Comparison of ENCODE assay signal across 14 cellular contexts in genomic region chr16:82655720-82656500, GRCh38. TPM values are rescaled to one million over a fixed set of nuclear protein-coding genes. Genes with fewer than 3 reads are reported as not detected.
DNase-seq lines count a peak whose midpoint lies in the region; ATAC-seq and TF ChIP-seq lines count a peak whose summit lies in the region.
"Had no signal": no experiment of that assay in that cellular context is flagged by ENCODE, and none has a peak within 500 bp of the region (broad histone marks: within the 10 kb centered on the region; RNA-seq: fewer than 3 reads in every experiment).

No MANE protein-coding gene starts in this region.

- intact Hi-C loops in CD4-positive, alpha-beta T cell (cut with DNase I, micrococcal nuclease) = loop anchor here in 1 of 2 experiments (2.0 to 10.0 kb wide), 2 partner anchors 15 to 481 kb away; partner anchors contain the start of gene MPHOSPH6

- WGBS in GM23248 (ENCODE audit: low coverage in 1 of 2, low lambda C conversion rate in 2 of 2, missing lambda C conversion rate in 2 of 2), 2 experiments = 89 to 94% methylated on average over 5 of the region's 5 CpGs

- H2AFZ ChIP-seq in GM23248 = no peak overlapping the region

- peaks cover 22% of the 10 kb centered on the region; the same call in 1 of the 2 replicates for H3F3A ChIP-seq in GM23248 (ENCODE audit: insufficient read depth)

- no peaks in the 10 kb centered on the region for H3K27me3 ChIP-seq in CD4-positive, alpha-beta T cell (ENCODE audit: control insufficient read depth, insufficient read depth, low read length)
- H3K27me3 ChIP-seq in GM23248 (replicated peaks; ENCODE audit: insufficient read depth) = no peaks in the 10 kb centered on the region
- H3K27me3 ChIP-seq: cardiac muscle cell, esophagus muscularis mucosa had no signal

- peaks cover 97% of the 10 kb centered on the region for H3K4me1 Mint-ChIP-seq in CD4-positive, alpha-beta T cell (ENCODE audit: low read depth)
- H3K4me1 Mint-ChIP-seq in activated CD8-positive, alpha-beta T cell treated with anti-CD3 and anti-CD28 coated beads, Interleukin-2, amount 10 ng/mL, durations not matched to agents 7 days and 5 days (ENCODE audit: low read depth) = peaks cover 96% of the 10 kb centered on the region

- no peak for TF ChIP-seq CTCF in CD4-positive, alpha-beta T cell (IDR thresholded peaks at IDR 0.05)

- H3K27ac ChIP-seq in CD4-positive, alpha-beta T cell (ENCODE audit: low read depth, low read length) = peak overlapping the region; percentile 80
- peak overlapping the region; percentile 29 for H3K27ac ChIP-seq in GM23248
- H3K27ac ChIP-seq: cardiac muscle cell, esophagus muscularis mucosa, thoracic aorta had no signal

- peak overlapping the region; percentile 15 for H3K4me3 Mint-ChIP-seq in CD4-positive, alpha-beta T cell
- H3K4me3 Mint-ChIP-seq in activated CD8-positive, alpha-beta T cell treated with anti-CD3 and anti-CD28 coated beads, Interleukin-2, amount 10 ng/mL, durations not matched to agents 7 days and 5 days = peak overlapping the region; percentile 34
- H3K4me3 Mint-ChIP-seq: mesothelial cell of epicardium had no signal

- peaks cover 62% of the 10 kb centered on the region for H3K4me1 ChIP-seq in GM23248 (ENCODE audit: insufficient read depth)

- H3K9me2 ChIP-seq in GM23248 (ENCODE audit: insufficient read depth) = peaks cover 5% of the 10 kb centered on the region; the same call in 1 of the 2 replicates

- H3K79me2 ChIP-seq in GM23248 (ENCODE audit: insufficient read depth) = peaks cover 13% of the 10 kb centered on the region

- no peak overlapping the region for H3K4me3 ChIP-seq in GM23248
- H3K4me3 ChIP-seq: cardiac muscle cell, esophagus muscularis mucosa, thoracic aorta had no signal

- H3K9me3 ChIP-seq in CD4-positive, alpha-beta T cell (ENCODE audit: control insufficient read depth, low read length) = no peaks in the 10 kb centered on the region
- no peaks in the 10 kb centered on the region for H3K9me3 ChIP-seq in GM23248 (ENCODE audit: low read depth)
- H3K9me3 ChIP-seq: esophagus muscularis mucosa, thoracic aorta had no signal

- H3K36me3 Mint-ChIP-seq in CD4-positive, alpha-beta T cell (ENCODE audit: low read depth) = no peaks in the 10 kb centered on the region
- H3K36me3 Mint-ChIP-seq in activated CD8-positive, alpha-beta T cell treated with anti-CD3 and anti-CD28 coated beads, Interleukin-2, amount 10 ng/mL, durations not matched to agents 7 days and 5 days (ENCODE audit: low read depth) = peaks cover 22% of the 10 kb centered on the region
- H3K36me3 Mint-ChIP-seq: mesothelial cell of epicardium had no signal

- ATAC-seq in CD4-positive, alpha-beta T cell (ENCODE audit: poor library complexity) = peak; percentile 3
- ATAC-seq in activated CD8-positive, alpha-beta T cell treated with anti-CD3 and anti-CD28 coated beads, Interleukin-2, amount 10 ng/mL, durations not matched to agents 7 days and 5 days = peak; percentile 8
- no peak for ATAC-seq in HG03457 (IDR thresholded peaks at IDR 0.05; ENCODE audit: unreplicated experiment)

- H3K4me2 ChIP-seq in GM23248 (ENCODE audit: unreplicated experiment) = peak overlapping the region; percentile 90

- DNase-seq in CD4-positive, alpha-beta T cell = no peak
- DNase-seq in GM23248 (no peak), myocyte (ENCODE audit: low read depth) (peak; percentile 47), AG08396 (ENCODE audit: low spot score) (no peak), NCI-H128 (lab: John Stamatoyannopoulos, UW; ENCODE audit: unreplicated experiment) (no peak), GDM1 (lab: John Stamatoyannopoulos, UW) (no peak)
- no peak for DNase-seq in activated CD8-positive, alpha-beta T cell treated with anti-CD3 and anti-CD28 coated beads, Interleukin-2, amount 10 ng/mL, durations not matched to agents 7 days and 5 days
- DNase-seq: Calu3, NCI-H345 had no signal

- in situ Hi-C loops in GM23248 (cut with MboI) = no loop called here

- peaks cover 3% of the 10 kb centered on the region for H3K9me3 Mint-ChIP-seq in CD4-positive, alpha-beta T cell
- H3K9me3 Mint-ChIP-seq in activated CD8-positive, alpha-beta T cell treated with anti-CD3 and anti-CD28 coated beads, Interleukin-2, amount 10 ng/mL, durations not matched to agents 7 days and 5 days (ENCODE audit: insufficient read depth) = no peaks in the 10 kb centered on the region
- H3K9me3 Mint-ChIP-seq: mesothelial cell of epicardium had no signal

- no peaks in the 10 kb centered on the region for H3K27me3 Mint-ChIP-seq in CD4-positive, alpha-beta T cell
- H3K27me3 Mint-ChIP-seq in activated CD8-positive, alpha-beta T cell treated with anti-CD3 and anti-CD28 coated beads, Interleukin-2, amount 10 ng/mL, durations not matched to agents 7 days and 5 days (ENCODE audit: low read depth) = no peaks in the 10 kb centered on the region

- no peak overlapping the region for H3K9ac ChIP-seq in GM23248

- POLR2A ChIA-PET in CD4-positive, alpha-beta T cell (lab: Charles Lee) = interaction anchor here (1.3 to 2.0 kb wide), 5 partner anchors 10 to 27 kb away, joined by 3 to 12 read pairs (median 6); no protein-coding TSS in a partner anchor
- POLR2A ChIA-PET in activated CD8-positive, alpha-beta T cell treated with anti-CD3 and anti-CD28 coated beads, Interleukin-2, amount 10 ng/mL, durations not matched to agents 7 days and 5 days (lab: Charles Lee) = interaction anchor here (0.9 to 2.2 kb wide), 3 partner anchors 11 to 15 kb away, joined by 3 to 8 read pairs (median 5); no protein-coding TSS in a partner anchor

- H3K36me3 ChIP-seq in GM23248 (ENCODE audit: low read depth) = no peaks in the 10 kb centered on the region
- H3K36me3 ChIP-seq: cardiac muscle cell, esophagus muscularis mucosa, thoracic aorta had no signal

- H4K20me1 ChIP-seq in GM23248 (ENCODE audit: insufficient read depth) = no peaks in the 10 kb centered on the region

- H3K27ac Mint-ChIP-seq in CD4-positive, alpha-beta T cell = peak overlapping the region; percentile 86
- H3K27ac Mint-ChIP-seq in activated CD8-positive, alpha-beta T cell treated with anti-CD3 and anti-CD28 coated beads, Interleukin-2, amount 10 ng/mL, durations not matched to agents 7 days and 5 days = peak overlapping the region; percentile 98
- H3K27ac Mint-ChIP-seq: mesothelial cell of epicardium had no signal

- CTCF ChIA-PET in CD4-positive, alpha-beta T cell (lab: Charles Lee) = interaction anchor here (1.1 kb wide), 2 partner anchors 16 kb away, joined by 3 to 4 read pairs; no protein-coding TSS in a partner anchor
- CTCF ChIA-PET in activated CD8-positive, alpha-beta T cell treated with anti-CD3 and anti-CD28 coated beads, Interleukin-2, amount 10 ng/mL, durations not matched to agents 7 days and 5 days (lab: Charles Lee) = interaction anchor here (0.8 to 9.6 kb wide), 8 partner anchors 9 to 54 kb away, joined by 3 to 98 read pairs (median 3); no protein-coding TSS in a partner anchor

RNA-seq across cellular contexts. Expression of gene CDH13, which starts 29.1 kb away (rescaled TPM):
- total RNA-seq in CD4-positive, alpha-beta T cell = not detected
- 51.0 and 81.2 TPM in 2 replicates for total RNA-seq in GM23248 (2014; rRNA removed; shearing (Covaris generic))
- 52.8 and 53.6 TPM in 2 replicates for polyA plus RNA-seq in GM23248 (2016; fragmentation: Nextera tagmentation; extraction: Ambion mirVana)
- not detected for total RNA-seq in activated CD8-positive, alpha-beta T cell treated with anti-CD3 and anti-CD28 coated beads, Interleukin-2, amount 10 ng/mL, durations not matched to agents 7 days and 5 days
- total RNA-seq in myocyte = 154 and 160 TPM in 2 replicates
- 169 TPM for polyA plus RNA-seq in myocyte (2012)
- total RNA-seq: Calu3 had no signal

Comparison
In these comparisons a context has a peak if more than half of its experiments do, and no peak if none do; other contexts are left out.
1. RNA of gene CDH13, which starts 29.1 kb away (total RNA-seq): 154 to 160 TPM in myocyte and 51.0 to 81.2 TPM in GM23248; not detected in CD4-positive, alpha-beta T cell and not detected in activated CD8-positive, alpha-beta T cell treated with anti-CD3 and anti-CD28 coated beads, Interleukin-2, amount 10 ng/mL, durations not matched to agents 7 days and 5 days; every median in the first group is over 10 times any median in the second.